ENCODE assay signal across 8 cellular contexts in genomic region chr21:33924079-33924765, GRCh38. TPM values are rescaled to one million over a fixed set of nuclear protein-coding genes. Genes with fewer than 3 reads are reported as not detected.
A peak's percentile ranks its signal among the peaks of the same experiment; 100 is the strongest.
DNase-seq lines count a peak whose midpoint lies in the region; ATAC-seq and TF ChIP-seq lines count a peak whose summit lies in the region.

No MANE protein-coding gene starts in this region.

- H3K27me3 ChIP-seq in adrenal gland (no peaks in the 10 kb centered on the region), left ventricle myocardium inferior (ENCODE audit: low read depth) (no peaks in the 10 kb centered on the region)

- no peaks in the 10 kb centered on the region for H3K4me1 ChIP-seq in HEK293 (ENCODE audit: control insufficient read depth, insufficient read depth, low read length)
- H3K4me1 ChIP-seq in adrenal gland (replicated peaks in 1 of 2), result peaks cover 0 to 6% of the 10 kb centered on the region in 2 donors
- H3K4me1 ChIP-seq in left ventricle myocardium inferior, result peaks cover 8% of the 10 kb centered on the region

- peak; percentile 87 for DNase-seq in Daoy (ENCODE audit: low read depth)
- peak; percentile 31 for DNase-seq in NCI-H1417 treated with DMSO at 0.1 percent for 48 hours (lab: John Stamatoyannopoulos, UW)
- DNase-seq in SW480 (ENCODE audit: low spot score), result peak; percentile 85
- peak; percentile 80 to 96 (median 90) for DNase-seq in adrenal gland
- DNase-seq in left ventricle myocardium inferior, result peak; percentile 88
- peak; percentile 37 for DNase-seq in retinal pigment epithelial cell (ENCODE audit: low read depth)

- no peak overlapping the region for H3K4me3 ChIP-seq in HEK293 (ENCODE audit: low read depth, low read length)
- no peak overlapping the region for H3K4me3 ChIP-seq in adrenal gland
- H3K4me3 ChIP-seq in left ventricle myocardium inferior, result no peak overlapping the region
- H3K4me3 ChIP-seq in retinal pigment epithelial cell (ENCODE audit: low read length), result no peak overlapping the region

- no peak for TF ChIP-seq POLR2A in adrenal gland (IDR thresholded peaks at IDR 0.05)

- no peaks in the 10 kb centered on the region for H3K36me3 ChIP-seq in HEK293 (ENCODE audit: control insufficient read depth in 2 of 2, insufficient read depth in 1 of 2, low read length in 2 of 2)
- H3K36me3 ChIP-seq in adrenal gland (replicated peaks in 1 of 2), result no peaks in the 10 kb centered on the region
- no peaks in the 10 kb centered on the region for H3K36me3 ChIP-seq in left ventricle myocardium inferior

- H3K27ac ChIP-seq in HEK293 (ENCODE audit: extremely low read depth, low read depth, low read length), result no peak overlapping the region
- H3K27ac ChIP-seq in adrenal gland, result no peak overlapping the region
- no peak overlapping the region for H3K27ac ChIP-seq in left ventricle myocardium inferior (replicated peaks)

- CTCF ChIA-PET in HEK293 (lab: Yijun Ruan, JAX), result interaction anchor here (0.6 to 4.8 kb wide), 75 partner anchors 9 to 797 kb away, joined by 3 to 219 read pairs (median 4); partner anchors contain the start of genes MRPS6 and SLC5A3

- POLR2A ChIA-PET in HEK293 (lab: Yijun Ruan, JAX), result interaction anchor here (0.7 to 1.3 kb wide), 3 partner anchors 25 to 424 kb away, joined by 3 to 6 read pairs (median 3); no protein-coding TSS in a partner anchor

- peak; percentile 94 for TF ChIP-seq CTCF in HEK293 (tag by site-specific recombination; IDR thresholded peaks at IDR 0.05)
- TF ChIP-seq CTCF in adrenal gland (IDR thresholded peaks at IDR 0.05), result peak; percentile 92 to 97 (median 94)
- peak; percentile 94 for TF ChIP-seq CTCF in left ventricle myocardium inferior (IDR thresholded peaks at IDR 0.05; ENCODE audit: borderline replicate concordance)
- peak; percentile 85 for TF ChIP-seq CTCF in retinal pigment epithelial cell (conservative IDR thresholded peaks at IDR 0.05; ENCODE audit: low read depth, low read length)

- H3K9me3 ChIP-seq in HEK293 (ENCODE audit: control insufficient read depth, insufficient read depth, low read depth, low read length) (no peaks in the 10 kb centered on the region), adrenal gland (replicated peaks in 1 of 3) (no peaks in the 10 kb centered on the region), left ventricle myocardium inferior (replicated peaks) (no peaks in the 10 kb centered on the region)

- ATAC-seq in HG02870 (IDR thresholded peaks at IDR 0.05; ENCODE audit: unreplicated experiment), result no peak

- intact Hi-C loops in adrenal gland (cut with DNase I), result loop anchor here (5.0 to 10.0 kb wide), 2 partner anchors 271 to 423 kb away; no protein-coding TSS in a partner anchor
- intact Hi-C loops in left ventricle myocardium inferior (cut with micrococcal nuclease), result loop anchor here (5.0 kb wide), 1 partner anchor 423 kb away; no protein-coding TSS in a partner anchor

- 22 to 76% (median 42%) methylated on average over 5 to 13 of the region's 13 CpGs for WGBS in adrenal gland, 4 donors

TF ChIP-seq in HEK293, 187 proteins besides CTCF, POLR2A, EP300 and RAD21 (continues in another document):
- TF ChIP-seq PATZ1 (tag by site-specific recombination; IDR thresholded peaks at IDR 0.05) (no peak), ZNF140 (tag by site-specific recombination; IDR thresholded peaks at IDR 0.05) (no peak), SP7 (tag by site-specific recombination; IDR thresholded peaks at IDR 0.05) (peak; percentile 58), GFI1B (tag by site-specific recombination; IDR thresholded peaks at IDR 0.05) (no peak), ZNF211 (tag by site-specific recombination; IDR thresholded peaks at IDR 0.05; ENCODE audit: low read depth) (no peak), ZFP41 (tag by site-specific recombination; IDR thresholded peaks at IDR 0.05; ENCODE audit: borderline replicate concordance) (no peak), ZNF692 (tag by site-specific recombination; IDR thresholded peaks at IDR 0.05) (peak; percentile 68), ZNF133 (tag by site-specific recombination; IDR thresholded peaks at IDR 0.05) (no peak), ZNF362 (tag by site-specific recombination; IDR thresholded peaks at IDR 0.05) (no peak), ZNF658 (tag by site-specific recombination; IDR thresholded peaks at IDR 0.05) (no peak), ZNF548 (tag by site-specific recombination; IDR thresholded peaks at IDR 0.05) (no peak), ZNF10 (tag by site-specific recombination; IDR thresholded peaks at IDR 0.05) (peak; percentile 97), ZSCAN30 (tag by site-specific recombination; IDR thresholded peaks at IDR 0.05) (no peak), ZNF654 (tag by site-specific recombination; IDR thresholded peaks at IDR 0.05; ENCODE audit: low read depth) (peak; percentile 97), ZNF26 (tag by site-specific recombination; IDR thresholded peaks at IDR 0.05) (no peak), ZNF394 (tag by site-specific recombination; IDR thresholded peaks at IDR 0.05; ENCODE audit: borderline replicate concordance) (no peak), KLF17 (tag by site-specific recombination; IDR thresholded peaks at IDR 0.05) (no peak), ZBTB48 (tag by site-specific recombination; IDR thresholded peaks at IDR 0.05) (no peak), SP2 (tag by site-specific recombination; IDR thresholded peaks at IDR 0.05) (no peak), ZNF2 (tag by site-specific recombination; IDR thresholded peaks at IDR 0.05) (no peak), ZFP3 (tag by site-specific recombination; IDR thresholded peaks at IDR 0.05; ENCODE audit: low read depth) (no peak), ZNF341 (tag by site-specific recombination; IDR thresholded peaks at IDR 0.05; ENCODE audit: low read depth) (no peak), HOXA7 (CRISPR knock-in tag; IDR thresholded peaks at IDR 0.05; ENCODE audit: borderline replicate concordance) (no peak)

RNA-seq across cellular contexts. Expression of gene ATP5PO, which starts 8.6 kb away (rescaled TPM):
- 360 and 436 TPM in 2 replicates for total RNA-seq in Daoy (2014; rRNA removed; shearing (Covaris generic))
- total RNA-seq in adrenal gland (100 to 1,000 TPM in 7 of 8 donors, 10 to 100 TPM in 1; 78.6 to 299 (median 180) TPM), left ventricle myocardium inferior (780 TPM)
- 100 to 1,000 TPM; 156 to 256 (median 235) TPM for polyA plus RNA-seq in adrenal gland

Comparison
In these comparisons a context has a peak if more than half of its experiments do, and no peak if none do; other contexts are left out.
1. DNase-seq: peak in every context shown above with its lines; median percentile 90 in adrenal gland; 88 in left ventricle myocardium inferior; 87 in Daoy; 85 in SW480; 37 in retinal pigment epithelial cell; 31 in NCI-H1417 treated with DMSO at 0.1 percent for 48 hours.